ENCODE assay signal across 12 cellular contexts in genomic region chr11:104120493-104121200, GRCh38. TPM values are rescaled to one million over a fixed set of nuclear protein-coding genes. Genes with fewer than 3 reads are reported as not detected.
DNase-seq lines count a peak whose midpoint lies in the region; ATAC-seq and TF ChIP-seq lines count a peak whose summit lies in the region.
"Had no signal": no experiment of that assay in that cellular context is flagged by ENCODE, and none has a peak within 500 bp of the region (broad histone marks: within the 10 kb centered on the region; RNA-seq: fewer than 3 reads in every experiment).

No MANE protein-coding gene starts in this region.

- H3K9me3 ChIP-seq in cardiac muscle cell (ENCODE audit: low read depth), result no peaks in the 10 kb centered on the region

- ATAC-seq in left cardiac atrium, result no peak
- peak; percentile 55 for ATAC-seq in sciatic nerve

- DNase-seq in cardiac muscle cell (ENCODE audit: low read depth in 1 of 2, low spot score in 1 of 2), result no peak
- no peak for DNase-seq in left cardiac atrium
- peak; percentile 33 for DNase-seq in NCI-H2227 (lab: John Stamatoyannopoulos, UW; ENCODE audit: unreplicated experiment)
- peak; percentile 23 for DNase-seq in dermis blood vessel endothelial cell
- no peak for DNase-seq in sciatic nerve (ENCODE audit: low spot score)
- no peak for DNase-seq in MV-4-11 (lab: John Stamatoyannopoulos, UW)
- DNase-seq in GM19238 (ENCODE audit: insufficient read length, low spot score), result no peak
- DNase-seq in stimulated activated naive CD4-positive, alpha-beta T cell treated with Interleukin-2 at 50 U/mL for 16 hours (lab: John Stamatoyannopoulos, UW), result no peak
- DNase-seq: cortex of kidney, NCI-H187, stomach had no signal

- peak overlapping the region; percentile 50 for H3K27ac ChIP-seq in cardiac muscle cell
- H3K27ac ChIP-seq: VCaP had no signal

- H3K4me3 ChIP-seq in cardiac muscle cell, result no peak overlapping the region
- H3K4me3 ChIP-seq: stomach had no signal

- H3K36me3 ChIP-seq in cardiac muscle cell, result no peaks in the 10 kb centered on the region
- H3K36me3 ChIP-seq: stomach had no signal

- peaks cover 30% of the 10 kb centered on the region for H3K4me1 ChIP-seq in cardiac muscle cell (ENCODE audit: low read depth)

- TF ChIP-seq CTCF in cardiac muscle cell (IDR thresholded peaks at IDR 0.05; ENCODE audit: low read depth, low read length), result no peak

- no peaks in the 10 kb centered on the region for H3K27me3 ChIP-seq in cardiac muscle cell
- H3K27me3 ChIP-seq: stomach had no signal

- intact Hi-C loops in left cardiac atrium (cut with DNase I) (no loop called here), sciatic nerve (cut with DNase I) (no loop called here)

RNA-seq across cellular contexts. Expression of gene PDGFD, which starts 43.3 kb away (rescaled TPM):
- total RNA-seq in cardiac muscle cell, result 97.0 and 105 TPM in 2 replicates
- polyA plus RNA-seq in cardiac muscle cell, result 100 and 120 TPM in 2 replicates
- 10 to 100 TPM in 1 of 2 donors, 1 to 10 TPM in 1; 8.7 to 17.3 TPM for total RNA-seq in left cardiac atrium
- total RNA-seq in dermis blood vessel endothelial cell, result 22.1 and 34.9 TPM in 2 replicates
- total RNA-seq in sciatic nerve, result 19.6 TPM

Comparison
In these comparisons a context has a peak if more than half of its experiments do, and no peak if none do; other contexts are left out.
1. DNase-seq: peak in NCI-H2227 (single experiment) and dermis blood vessel endothelial cell (single experiment); none in cardiac muscle cell (0 of 2), left cardiac atrium (single experiment), sciatic nerve (single experiment), MV-4-11 (single experiment), GM19238 (single experiment) and stimulated activated naive CD4-positive, alpha-beta T cell treated with Interleukin-2 at 50 U/mL for 16 hours (single experiment).